13 cellular contexts compared by ENCODE assay signal in genomic region chr2:21812766-21813165, GRCh38.
"Had no signal": no experiment of that assay in that cellular context is flagged by ENCODE, and none has a peak within 500 bp of the region (broad histone marks: within the 10 kb centered on the region; RNA-seq: fewer than 3 reads in every experiment).

No MANE protein-coding gene starts in this region.

- H3K4me1 Mint-ChIP-seq: immature natural killer cell had no signal

- H3K27me3 ChIP-seq: esophagus muscularis mucosa, tibial nerve had no signal

- DNase-seq: activated CD4-positive, CD25-positive, alpha-beta regulatory T cell treated with anti-CD3 and anti-CD28 coated beads, Interleukin-2, amount 50 U/mL, for 72 hours; activated naive CD4-positive, alpha-beta T cell treated with anti-CD3 and anti-CD28 coated beads for 36 hours; dorsolateral prefrontal cortex; immature natural killer cell; left cardiac atrium; midbrain; posterior cingulate gyrus; small intestine; stimulated activated CD4-positive, alpha-beta T cell treated with anti-CD3 and anti-CD28 coated beads, Interleukin-4, amount 100 ng/mL, for 24 hours; stimulated activated naive CD4-positive, alpha-beta T cell had no signal

- H3K4me1 ChIP-seq: esophagus muscularis mucosa, tibial nerve had no signal

- H3K9me3 ChIP-seq: esophagus muscularis mucosa, tibial nerve had no signal

- H3K36me3 ChIP-seq: esophagus muscularis mucosa, tibial nerve had no signal

- H3K4me3 Mint-ChIP-seq: activated naive CD4-positive, alpha-beta T cell treated with anti-CD3 and anti-CD28 coated beads for 36 hours; immature natural killer cell had no signal

- H3K36me3 Mint-ChIP-seq: immature natural killer cell had no signal

- H3K4me3 ChIP-seq: dorsolateral prefrontal cortex, esophagus muscularis mucosa, lung, tibial nerve had no signal

- H3K27ac ChIP-seq: dorsolateral prefrontal cortex, esophagus muscularis mucosa, tibial nerve had no signal

- FAIRE-seq: small intestine had no signal

- H3K27ac Mint-ChIP-seq: activated naive CD4-positive, alpha-beta T cell treated with anti-CD3 and anti-CD28 coated beads for 36 hours; immature natural killer cell had no signal

- ATAC-seq: left cardiac atrium had no signal
